Comparison of ENCODE assay signal across 14 cellular contexts in genomic region chr2:43212216-43212828, GRCh38. TPM values are rescaled to one million over a fixed set of nuclear protein-coding genes. Genes with fewer than 3 reads are reported as not detected.
DNase-seq lines count a peak whose midpoint lies in the region; ATAC-seq and TF ChIP-seq lines count a peak whose summit lies in the region.
"Had no signal": no experiment of that assay in that cellular context is flagged by ENCODE, and none has a peak within 500 bp of the region (broad histone marks: within the 10 kb centered on the region; RNA-seq: fewer than 3 reads in every experiment).

No MANE protein-coding gene starts in this region.

- H3K36me3 ChIP-seq in upper lobe of left lung: no peaks in the 10 kb centered on the region

- peaks cover 21% of the 10 kb centered on the region for H3K4me1 Mint-ChIP-seq in activated naive CD8-positive, alpha-beta T cell treated with anti-CD3 and anti-CD28 coated beads, Interleukin-2, amount 10 ng/mL, durations not matched to agents 7 days and 5 days
- H3K4me1 Mint-ChIP-seq in activated naive CD8-positive, alpha-beta T cell treated with anti-CD3 and anti-CD28 coated beads, Interleukin-2, amount 50 U/mL, for 24 hours: peaks cover 29% of the 10 kb centered on the region
- peaks cover 25% of the 10 kb centered on the region for H3K4me1 Mint-ChIP-seq in activated CD8-positive, alpha-beta T cell treated with anti-CD3 and anti-CD28 coated beads for 36 hours (ENCODE audit: low read depth)
- peaks cover 23 to 66% (median 52%) of the 10 kb centered on the region in 4 donors for H3K4me1 Mint-ChIP-seq in naive thymus-derived CD8-positive, alpha-beta T cell

- peaks cover 17 to 39% (median 27%) of the 10 kb centered on the region in 4 donors for H3K4me1 ChIP-seq in upper lobe of left lung

- TF ChIP-seq CTCF in activated CD8-positive, alpha-beta T cell treated with anti-CD3 and anti-CD28 coated beads for 36 hours (IDR thresholded peaks at IDR 0.05): no peak
- no peak for TF ChIP-seq CTCF in upper lobe of left lung (IDR thresholded peaks at IDR 0.05)

- peak overlapping the region; percentile 42 to 83 (median 77) for H3K27ac ChIP-seq in upper lobe of left lung
- H3K27ac ChIP-seq: VCaP had no signal

- no peaks in the 10 kb centered on the region for H3K27me3 ChIP-seq in upper lobe of left lung

- no peaks in the 10 kb centered on the region for H3K9me3 ChIP-seq in upper lobe of left lung
- H3K9me3 ChIP-seq: A549, SK-N-SH had no signal

- peak in 2 of 4 donors; percentile 50 to 65 for TF ChIP-seq EP300 in upper lobe of left lung (IDR thresholded peaks at IDR 0.05)

- H3K4me3 ChIP-seq in upper lobe of left lung: no peak overlapping the region
- H3K4me3 ChIP-seq: A549 had no signal

- H3K36me3 Mint-ChIP-seq in activated naive CD8-positive, alpha-beta T cell treated with anti-CD3 and anti-CD28 coated beads, Interleukin-2, amount 10 ng/mL, durations not matched to agents 7 days and 5 days: peaks cover 9% of the 10 kb centered on the region
- no peaks in the 10 kb centered on the region for H3K36me3 Mint-ChIP-seq in activated naive CD8-positive, alpha-beta T cell treated with anti-CD3 and anti-CD28 coated beads, Interleukin-2, amount 50 U/mL, for 24 hours (ENCODE audit: low read depth)
- H3K36me3 Mint-ChIP-seq in activated CD8-positive, alpha-beta T cell treated with anti-CD3 and anti-CD28 coated beads for 36 hours (ENCODE audit: low read depth): no peaks in the 10 kb centered on the region
- H3K36me3 Mint-ChIP-seq in naive thymus-derived CD8-positive, alpha-beta T cell: peaks cover 0 to 2% (median 0%) of the 10 kb centered on the region in 3 donors

- CTCF ChIA-PET in activated CD8-positive, alpha-beta T cell treated with anti-CD3 and anti-CD28 coated beads for 36 hours (lab: Charles Lee): interaction anchor here (1.1 to 1.5 kb wide), 2 partner anchors 11 to 17 kb away, joined by 3 to 4 read pairs; no protein-coding TSS in a partner anchor

- intact Hi-C loops in activated CD8-positive, alpha-beta T cell treated with anti-CD3 and anti-CD28 coated beads for 36 hours (cut with micrococcal nuclease): no loop called here

- ATAC-seq in activated naive CD8-positive, alpha-beta T cell treated with anti-CD3 and anti-CD28 coated beads, Interleukin-2, amount 10 ng/mL, durations not matched to agents 7 days and 5 days (ENCODE audit: low read depth): no peak
- no peak for ATAC-seq in activated naive CD8-positive, alpha-beta T cell treated with anti-CD3 and anti-CD28 coated beads, Interleukin-2, amount 50 U/mL, for 24 hours
- ATAC-seq in activated CD8-positive, alpha-beta T cell treated with anti-CD3 and anti-CD28 coated beads for 36 hours: no peak
- peak; percentile 10 to 34 for ATAC-seq in naive thymus-derived CD8-positive, alpha-beta T cell
- peak; percentile 1 to 49 for ATAC-seq in upper lobe of left lung (ENCODE audit: low FRiP score in 2 of 2)
- ATAC-seq: A549 had no signal

- no peak for DNase-seq in activated naive CD8-positive, alpha-beta T cell treated with anti-CD3 and anti-CD28 coated beads, Interleukin-2, amount 10 ng/mL, durations not matched to agents 7 days and 5 days
- no peak for DNase-seq in activated naive CD8-positive, alpha-beta T cell treated with anti-CD3 and anti-CD28 coated beads, Interleukin-2, amount 50 U/mL, for 24 hours
- DNase-seq in activated CD8-positive, alpha-beta T cell treated with anti-CD3 and anti-CD28 coated beads for 36 hours: no peak
- DNase-seq in naive thymus-derived CD8-positive, alpha-beta T cell: no peak
- DNase-seq in upper lobe of left lung: no peak
- no peak for DNase-seq in activated CD4-positive, CD25-positive, alpha-beta regulatory T cell (lab: John Stamatoyannopoulos, UW)
- DNase-seq in cerebellar nuclear complex (lab: John Stamatoyannopoulos, UW): no peak
- DNase-seq in NCI-H2227 (lab: John Stamatoyannopoulos, UW; ENCODE audit: unreplicated experiment): no peak
- DNase-seq: activated naive CD4-positive, alpha-beta T cell treated with anti-CD3 and anti-CD28 coated beads, Interleukin-2, amount 50 U/mL, for 16 hours; HFFc6; SK-N-SH; stimulated activated naive CD4-positive, alpha-beta T cell treated with Interleukin-2 at 50 U/mL for 16 hours had no signal

- POLR2A ChIA-PET in activated naive CD8-positive, alpha-beta T cell treated with anti-CD3 and anti-CD28 coated beads, Interleukin-2, amount 10 ng/mL, durations not matched to agents 7 days and 5 days (lab: Charles Lee): interaction anchor here (0.7 to 1.0 kb wide), 2 partner anchors 8 to 13 kb away, joined by 4 to 5 read pairs; no protein-coding TSS in a partner anchor
- POLR2A ChIA-PET in activated CD8-positive, alpha-beta T cell treated with anti-CD3 and anti-CD28 coated beads for 36 hours (lab: Charles Lee): interaction anchor here (0.8 to 1.9 kb wide), 3 partner anchors 38 to 78 kb away, joined by 3 to 5 read pairs (median 3); no protein-coding TSS in a partner anchor
- POLR2A ChIA-PET in naive thymus-derived CD8-positive, alpha-beta T cell (lab: Charles Lee): interaction anchor here (1.0 to 21.9 kb wide), 5 partner anchors 9 to 76 kb away, joined by 3 to 2148 read pairs (median 883); partner anchors contain the start of gene ZFP36L2

- H3K27me3 Mint-ChIP-seq in activated naive CD8-positive, alpha-beta T cell treated with anti-CD3 and anti-CD28 coated beads, Interleukin-2, amount 10 ng/mL, durations not matched to agents 7 days and 5 days: no peaks in the 10 kb centered on the region
- no peaks in the 10 kb centered on the region for H3K27me3 Mint-ChIP-seq in activated naive CD8-positive, alpha-beta T cell treated with anti-CD3 and anti-CD28 coated beads, Interleukin-2, amount 50 U/mL, for 24 hours
- no peaks in the 10 kb centered on the region for H3K27me3 Mint-ChIP-seq in activated CD8-positive, alpha-beta T cell treated with anti-CD3 and anti-CD28 coated beads for 36 hours
- no peaks in the 10 kb centered on the region for H3K27me3 Mint-ChIP-seq in naive thymus-derived CD8-positive, alpha-beta T cell

- no peak overlapping the region for H3K4me3 Mint-ChIP-seq in activated naive CD8-positive, alpha-beta T cell treated with anti-CD3 and anti-CD28 coated beads, Interleukin-2, amount 10 ng/mL, durations not matched to agents 7 days and 5 days
- H3K4me3 Mint-ChIP-seq in activated naive CD8-positive, alpha-beta T cell treated with anti-CD3 and anti-CD28 coated beads, Interleukin-2, amount 50 U/mL, for 24 hours: no peak overlapping the region
- no peak overlapping the region for H3K4me3 Mint-ChIP-seq in activated CD8-positive, alpha-beta T cell treated with anti-CD3 and anti-CD28 coated beads for 36 hours
- peak overlapping the region in 9 of 10 donors; percentile 4 to 80 (median 37) for H3K4me3 Mint-ChIP-seq in naive thymus-derived CD8-positive, alpha-beta T cell
- H3K4me3 Mint-ChIP-seq: HFFc6 had no signal

- H3K27ac Mint-ChIP-seq in activated naive CD8-positive, alpha-beta T cell treated with anti-CD3 and anti-CD28 coated beads, Interleukin-2, amount 10 ng/mL, durations not matched to agents 7 days and 5 days: peak overlapping the region; percentile 52
- no peak overlapping the region for H3K27ac Mint-ChIP-seq in activated naive CD8-positive, alpha-beta T cell treated with anti-CD3 and anti-CD28 coated beads, Interleukin-2, amount 50 U/mL, for 24 hours
- H3K27ac Mint-ChIP-seq in activated CD8-positive, alpha-beta T cell treated with anti-CD3 and anti-CD28 coated beads for 36 hours: peak overlapping the region; percentile 14
- peak overlapping the region; percentile 74 to 95 (median 89) for H3K27ac Mint-ChIP-seq in naive thymus-derived CD8-positive, alpha-beta T cell
- H3K27ac Mint-ChIP-seq: HFFc6 had no signal

- WGBS in upper lobe of left lung, 2 donors: 74 to 80% methylated on average over 10 of the region's 10 CpGs

- no peaks in the 10 kb centered on the region for H3K9me3 Mint-ChIP-seq in activated naive CD8-positive, alpha-beta T cell treated with anti-CD3 and anti-CD28 coated beads, Interleukin-2, amount 10 ng/mL, durations not matched to agents 7 days and 5 days
- H3K9me3 Mint-ChIP-seq in activated naive CD8-positive, alpha-beta T cell treated with anti-CD3 and anti-CD28 coated beads, Interleukin-2, amount 50 U/mL, for 24 hours: no peaks in the 10 kb centered on the region
- H3K9me3 Mint-ChIP-seq in activated CD8-positive, alpha-beta T cell treated with anti-CD3 and anti-CD28 coated beads for 36 hours: no peaks in the 10 kb centered on the region
- peaks cover 0 to 2% (median 0%) of the 10 kb centered on the region in 9 donors for H3K9me3 Mint-ChIP-seq in naive thymus-derived CD8-positive, alpha-beta T cell
- H3K9me3 Mint-ChIP-seq: HFFc6 had no signal

- TF ChIP-seq POLR2A in upper lobe of left lung (IDR thresholded peaks at IDR 0.05): no peak

RNA-seq across cellular contexts. Expression of gene ZFP36L2, which starts 14.1 kb away (rescaled TPM):
- total RNA-seq in activated naive CD8-positive, alpha-beta T cell treated with anti-CD3 and anti-CD28 coated beads, Interleukin-2, amount 10 ng/mL, durations not matched to agents 7 days and 5 days: 100 to 1,000 TPM; 207 to 218 TPM
- 100 to 1,000 TPM; 102 to 106 TPM for total RNA-seq in activated CD8-positive, alpha-beta T cell treated with anti-CD3 and anti-CD28 coated beads for 36 hours
- total RNA-seq in naive thymus-derived CD8-positive, alpha-beta T cell: 100 to 1,000 TPM; 264 to 274 TPM
- 100 to 1,000 TPM; 222 to 420 (median 390) TPM for polyA plus RNA-seq in naive thymus-derived CD8-positive, alpha-beta T cell
- total RNA-seq in upper lobe of left lung: 100 to 1,000 TPM in 4 of 6 donors, 10 to 100 TPM in 2; 65.4 to 180 (median 127) TPM

Comparison
In these comparisons a context has a peak if more than half of its experiments do, and no peak if none do; other contexts are left out.
1. ATAC-seq: peak in naive thymus-derived CD8-positive, alpha-beta T cell (2 of 2) and upper lobe of left lung (2 of 2); none in activated naive CD8-positive, alpha-beta T cell treated with anti-CD3 and anti-CD28 coated beads, Interleukin-2, amount 10 ng/mL, durations not matched to agents 7 days and 5 days (single experiment), activated naive CD8-positive, alpha-beta T cell treated with anti-CD3 and anti-CD28 coated beads, Interleukin-2, amount 50 U/mL, for 24 hours (single experiment) and activated CD8-positive, alpha-beta T cell treated with anti-CD3 and anti-CD28 coated beads for 36 hours (single experiment).
2. H3K4me3 Mint-ChIP-seq: peak in naive thymus-derived CD8-positive, alpha-beta T cell (9 of 10); none in activated naive CD8-positive, alpha-beta T cell treated with anti-CD3 and anti-CD28 coated beads, Interleukin-2, amount 10 ng/mL, durations not matched to agents 7 days and 5 days (single experiment), activated naive CD8-positive, alpha-beta T cell treated with anti-CD3 and anti-CD28 coated beads, Interleukin-2, amount 50 U/mL, for 24 hours (single experiment) and activated CD8-positive, alpha-beta T cell treated with anti-CD3 and anti-CD28 coated beads for 36 hours (single experiment).